ENCODE assay signal across 15 cellular contexts in genomic region chr18:74264303-74265020, GRCh38. TPM values are rescaled to one million over a fixed set of nuclear protein-coding genes. Genes with fewer than 3 reads are reported as not detected.
DNase-seq lines count a peak whose midpoint lies in the region; ATAC-seq and TF ChIP-seq lines count a peak whose summit lies in the region.
"Had no signal": no experiment of that assay in that cellular context is flagged by ENCODE, and none has a peak within 500 bp of the region (broad histone marks: within the 10 kb centered on the region; RNA-seq: fewer than 3 reads in every experiment).

No MANE protein-coding gene starts in this region.

- BruUV-seq in OCI-LY7 (replicated peaks; lab: Mats Ljungman, UMichigan): no TSS peak

- no peaks in the 10 kb centered on the region for H3K9me3 ChIP-seq in OCI-LY1 (ENCODE audit: low read length)
- no peaks in the 10 kb centered on the region for H3K9me3 ChIP-seq in OCI-LY7 (ENCODE audit: low read length)
- no peaks in the 10 kb centered on the region for H3K9me3 ChIP-seq in Karpas-422 (ENCODE audit: low read length)
- H3K9me3 ChIP-seq in MG63: no peaks in the 10 kb centered on the region
- H3K9me3 ChIP-seq: thoracic aorta had no signal

- H4K20me1 ChIP-seq in OCI-LY1 (ENCODE audit: insufficient read depth, low read length): no peaks in the 10 kb centered on the region
- no peaks in the 10 kb centered on the region for H4K20me1 ChIP-seq in OCI-LY7 (ENCODE audit: insufficient read depth, low read length)
- peaks cover 31% of the 10 kb centered on the region; the same call in 1 of the 2 replicates for H4K20me1 ChIP-seq in Karpas-422 (ENCODE audit: insufficient read depth, low read depth, low read length)

- TF ChIP-seq CTCF in GM12865 (IDR thresholded peaks at IDR 0.05; ENCODE audit: insufficient read depth, low read depth, low read length, missing control alignments) (no peak), OCI-LY1 (IDR thresholded peaks at IDR 0.05; ENCODE audit: low read length) (no peak), OCI-LY7 (conservative IDR thresholded peaks at IDR 0.05; ENCODE audit: low read length) (no peak)

- no peaks in the 10 kb centered on the region for H3K27me3 ChIP-seq in OCI-LY1 (ENCODE audit: insufficient read depth, low read length)
- no peaks in the 10 kb centered on the region for H3K27me3 ChIP-seq in Karpas-422 (ENCODE audit: low read length)
- no peaks in the 10 kb centered on the region for H3K27me3 ChIP-seq in MG63

- H3F3A ChIP-seq in OCI-LY1 (ENCODE audit: insufficient read depth, low read length): no peaks in the 10 kb centered on the region

- peak overlapping the region; percentile 41; the same call in 1 of the 2 replicates for H3K4me2 ChIP-seq in OCI-LY1 (ENCODE audit: low read length)
- no peak overlapping the region for H3K4me2 ChIP-seq in OCI-LY7 (ENCODE audit: low read length)
- H3K4me2 ChIP-seq in Karpas-422 (ENCODE audit: low read depth, low read length, poor library complexity, severe bottlenecking): no peak overlapping the region

- H3K36me3 ChIP-seq in OCI-LY1 (ENCODE audit: insufficient read depth, low read length): peaks cover 34% of the 10 kb centered on the region
- H3K36me3 ChIP-seq in OCI-LY7 (ENCODE audit: insufficient read depth, low read length): no peaks in the 10 kb centered on the region
- H3K36me3 ChIP-seq in Karpas-422 (ENCODE audit: insufficient read depth, low read length): no peaks in the 10 kb centered on the region
- no peaks in the 10 kb centered on the region for H3K36me3 ChIP-seq in MG63

- H2AFZ ChIP-seq in OCI-LY1 (ENCODE audit: low read length) (no peak overlapping the region), OCI-LY7 (ENCODE audit: low read length) (no peak overlapping the region), Karpas-422 (ENCODE audit: low read length) (no peak overlapping the region)

- POLR2A ChIA-PET in OCI-LY7 (lab: Charles Lee): no interaction called here

- peaks cover 23% of the 10 kb centered on the region for H3K4me1 ChIP-seq in OCI-LY1 (ENCODE audit: insufficient read depth, low read length, severe bottlenecking)
- H3K4me1 ChIP-seq in OCI-LY7 (ENCODE audit: insufficient read depth, low read length, poor library complexity, severe bottlenecking): no peaks in the 10 kb centered on the region
- H3K4me1 ChIP-seq in Karpas-422 (ENCODE audit: low read length): no peaks in the 10 kb centered on the region

- CTCF ChIA-PET in OCI-LY7 (lab: Charles Lee; ENCODE audit: unreplicated experiment): no interaction called here

- H3K79me2 ChIP-seq in OCI-LY1 (ENCODE audit: insufficient read depth, low read length): no peaks in the 10 kb centered on the region
- H3K79me2 ChIP-seq in OCI-LY7 (ENCODE audit: insufficient read depth, low read depth, low read length): no peaks in the 10 kb centered on the region
- no peaks in the 10 kb centered on the region for H3K79me2 ChIP-seq in Karpas-422 (ENCODE audit: low read length)

- DNase-seq in GM12865 (ENCODE audit: low read depth) (peak; percentile 82), OCI-LY7 (ENCODE audit: low spot score) (no peak), NCI-H1694 (lab: John Stamatoyannopoulos, UW) (no peak), Karpas-422 (no peak), MG63 (no peak)
- DNase-seq: activated CD8-positive, alpha-beta memory T cell treated with anti-CD3 and anti-CD28 coated beads for 24 hours; CD8-positive, alpha-beta memory T cell; head of caudate nucleus; NCI-H1105; RPMI8226 had no signal

- H3K9me2 ChIP-seq in OCI-LY1 (ENCODE audit: low read depth, low read length): no peaks in the 10 kb centered on the region
- no peaks in the 10 kb centered on the region for H3K9me2 ChIP-seq in OCI-LY7 (ENCODE audit: insufficient read depth, low read length)
- no peaks in the 10 kb centered on the region for H3K9me2 ChIP-seq in Karpas-422 (replicated peaks; ENCODE audit: insufficient read depth, low read length)

- H3K27ac ChIP-seq in OCI-LY1 (ENCODE audit: low read depth, low read length, poor library complexity, severe bottlenecking): peak overlapping the region; percentile 67
- no peak overlapping the region for H3K27ac ChIP-seq in OCI-LY7 (ENCODE audit: low read depth, low read length, poor library complexity, severe bottlenecking)
- no peak overlapping the region for H3K27ac ChIP-seq in Karpas-422 (ENCODE audit: low read length)
- H3K27ac ChIP-seq: thoracic aorta had no signal

- H3K9ac ChIP-seq in OCI-LY1 (ENCODE audit: low read length) (peak overlapping the region; percentile 38; the same call in 1 of the 2 replicates), Karpas-422 (ENCODE audit: low read length) (no peak overlapping the region)

- intact Hi-C loops in OCI-LY7 (cut with micrococcal nuclease; ENCODE audit: unreplicated experiment): no loop called here

- H3K4me3 ChIP-seq in GM12865 (ENCODE audit: low read depth, low read length): no peak overlapping the region
- no peak overlapping the region for H3K4me3 ChIP-seq in OCI-LY1 (ENCODE audit: low read depth, low read length, poor library complexity, severe bottlenecking)
- no peak overlapping the region for H3K4me3 ChIP-seq in OCI-LY7 (ENCODE audit: low read depth, low read length, poor library complexity, severe bottlenecking)
- H3K4me3 ChIP-seq in Karpas-422 (ENCODE audit: low read length): no peak overlapping the region
- H3K4me3 ChIP-seq in MG63: no peak overlapping the region
- H3K4me3 ChIP-seq: thoracic aorta had no signal

- ATAC-seq in GM19035 (IDR thresholded peaks at IDR 0.05; ENCODE audit: unreplicated experiment) (peak; percentile 98), HG02798 (IDR thresholded peaks at IDR 0.05; ENCODE audit: poor library complexity, unreplicated experiment) (peak; percentile 97)

RNA-seq across cellular contexts. Expression of gene CYB5A, which starts 27.3 kb away (rescaled TPM):
- total RNA-seq in OCI-LY7 (2014; rRNA removed; shearing (Covaris generic)): not detected in 2 replicates
- total RNA-seq in OCI-LY7 (2022): not detected in 2 replicates
- 43.5 and 50.9 TPM in 2 replicates for total RNA-seq in Karpas-422 (2014; rRNA removed; shearing (Covaris generic); ENCODE audit: low replicate concordance)
- total RNA-seq in MG63 (2014; rRNA removed; shearing (Covaris generic); ENCODE audit: low replicate concordance): not detected in 2 replicates

RNA-seq across cellular contexts. Expression of gene C18orf63, which starts 51.2 kb away (rescaled TPM):
- not detected in 2 replicates for total RNA-seq in OCI-LY7 (2014; rRNA removed; shearing (Covaris generic))
- not detected in 2 replicates for total RNA-seq in OCI-LY7 (2022)
- not detected in 2 replicates for total RNA-seq in Karpas-422 (2014; rRNA removed; shearing (Covaris generic); ENCODE audit: low replicate concordance)
- not detected in 2 replicates for total RNA-seq in MG63 (2014; rRNA removed; shearing (Covaris generic); ENCODE audit: low replicate concordance)
- total RNA-seq: CD8-positive, alpha-beta memory T cell; H4; thoracic aorta had no signal

Comparison
In these comparisons a context has a peak if more than half of its experiments do, and no peak if none do; other contexts are left out.
1. RNA of gene CYB5A, which starts 27.3 kb away (total RNA-seq): 43.5 to 50.9 TPM in Karpas-422; not detected in OCI-LY7 and not detected in MG63; every median in the first group is over 10 times any median in the second.